16 cellular contexts compared by ENCODE assay signal in the genomic region with DNA sequence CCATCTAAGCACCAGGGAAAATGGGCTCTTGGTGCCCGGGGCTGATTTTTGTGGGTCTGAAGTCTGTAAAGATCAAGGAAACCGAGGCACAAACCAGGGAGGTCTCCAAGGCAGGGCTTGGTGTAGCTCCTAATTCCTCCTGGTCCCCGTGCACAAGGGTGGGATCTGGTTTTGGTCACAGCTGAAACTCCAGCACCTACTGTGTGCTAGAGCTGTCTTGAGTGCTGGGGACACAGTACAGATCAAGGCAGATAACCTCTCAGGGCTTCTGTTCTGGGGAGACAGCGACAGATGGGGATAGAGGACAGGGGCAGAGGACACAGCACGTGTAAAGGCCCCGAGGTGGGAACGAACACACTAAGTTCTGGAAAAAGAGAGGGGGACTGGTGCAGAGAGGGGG. TPM values are rescaled to one million over a fixed set of nuclear protein-coding genes. Genes with fewer than 3 reads are reported as not detected.
DNase-seq lines count a peak whose midpoint lies in the region; FAIRE-seq and TF ChIP-seq lines count a peak whose summit lies in the region.
"Had no signal": no experiment of that assay in that cellular context is flagged by ENCODE, and none has a peak within 500 bp of the region (broad histone marks: within the 10 kb centered on the region; RNA-seq: fewer than 3 reads in every experiment).

No MANE protein-coding gene starts in this region.

- H3K4me1 ChIP-seq in HEK293 (ENCODE audit: control insufficient read depth, insufficient read depth, low read length) (peaks cover 2% of the 10 kb centered on the region; the same call in 1 of the 2 replicates), H1 (replicated peaks in 1 of 4; ENCODE audit: control insufficient read depth in 3 of 4, insufficient read depth in 4 of 4, low read length in 3 of 4) (peaks cover 0 to 5% (median 3%) of the 10 kb centered on the region in 4 experiments; a peak in 4 of 7 replicates)

- no peak overlapping the region for H3K18ac ChIP-seq in H1 (ENCODE audit: extremely low read depth, low read length)

- H2BK20ac ChIP-seq in H1 (ENCODE audit: low read length) = no peak overlapping the region

- no peak for TF ChIP-seq RAD21 in H1 (IDR thresholded peaks at IDR 0.05 in 1 of 2, conservative IDR thresholded peaks at IDR 0.05 in 1 of 2; ENCODE audit: low read depth in 2 of 2, low read length in 2 of 2)

- H3K9me3 ChIP-seq in HEK293 (ENCODE audit: control insufficient read depth, insufficient read depth, low read depth, low read length) (no peaks in the 10 kb centered on the region), H1 (ENCODE audit: insufficient read depth in 2 of 2, low read depth in 1 of 2, low read length in 1 of 2) (no peaks in the 10 kb centered on the region)

- peak overlapping the region in 2 of 3 donors; percentile 40 to 53 for H3K27ac Mint-ChIP-seq in IgD-negative memory B cell
- H3K27ac Mint-ChIP-seq in activated T-helper 1 cell treated with anti-CD3 and anti-CD28 coated beads, Interleukin-12 subunit alpha, Interleukin-12 subunit beta, Interleukin-2, Interleukin-4 antibody, amounts not matched to agents 30 ng/mL and 10 ng/mL and 1 ng/mL, durations not matched to agents 14 hours and 24 hours and 36 hours = no peak overlapping the region
- H3K27ac Mint-ChIP-seq: CD4-positive, alpha-beta memory T cell had no signal

- no peak for TF ChIP-seq POLR2A in H1 (IDR thresholded peaks at IDR 0.05; ENCODE audit: control extremely low read depth in 1 of 2, low read depth in 2 of 2, low read length in 2 of 2)

- no peak overlapping the region for H3K4me3 ChIP-seq in HEK293 (ENCODE audit: low read depth, low read length)
- no peak overlapping the region for H3K4me3 ChIP-seq in H1 (ENCODE audit: extremely low read depth in 1 of 4, insufficient read depth in 2 of 4, low read depth in 3 of 4, low read length in 4 of 4)

- no peak overlapping the region for H2BK120ac ChIP-seq in H1 (replicated peaks; ENCODE audit: low read depth, low read length)

- H3K4me3 Mint-ChIP-seq in IgD-negative memory B cell = no peak overlapping the region
- H3K4me3 Mint-ChIP-seq in activated T-helper 1 cell treated with anti-CD3 and anti-CD28 coated beads, Interleukin-12 subunit alpha, Interleukin-12 subunit beta, Interleukin-2, Interleukin-4 antibody, amounts not matched to agents 30 ng/mL and 10 ng/mL and 1 ng/mL, durations not matched to agents 14 hours and 24 hours and 36 hours = no peak overlapping the region
- H3K4me3 Mint-ChIP-seq: CD4-positive, alpha-beta memory T cell had no signal

- H3K27me3 Mint-ChIP-seq in IgD-negative memory B cell = peaks cover 3% of the 10 kb centered on the region
- peaks cover 4% of the 10 kb centered on the region for H3K27me3 Mint-ChIP-seq in activated T-helper 1 cell treated with anti-CD3 and anti-CD28 coated beads, Interleukin-12 subunit alpha, Interleukin-12 subunit beta, Interleukin-2, Interleukin-4 antibody, amounts not matched to agents 30 ng/mL and 10 ng/mL and 1 ng/mL, durations not matched to agents 14 hours and 24 hours and 36 hours (ENCODE audit: insufficient read depth)

- H3K27ac ChIP-seq in HEK293 (ENCODE audit: extremely low read depth, low read depth, low read length) = no peak overlapping the region
- H3K27ac ChIP-seq in H1 (ENCODE audit: low read depth, low read length) = no peak overlapping the region

- H3K14ac ChIP-seq in H1 (ENCODE audit: insufficient read length) = no peak overlapping the region

- peaks cover 0 to 6% (median 0%) of the 10 kb centered on the region in 3 donors for H3K9me3 Mint-ChIP-seq in IgD-negative memory B cell
- no peaks in the 10 kb centered on the region for H3K9me3 Mint-ChIP-seq in activated T-helper 1 cell treated with anti-CD3 and anti-CD28 coated beads, Interleukin-12 subunit alpha, Interleukin-12 subunit beta, Interleukin-2, Interleukin-4 antibody, amounts not matched to agents 30 ng/mL and 10 ng/mL and 1 ng/mL, durations not matched to agents 14 hours and 24 hours and 36 hours

- peaks cover 0 to 2% (median 0%) of the 10 kb centered on the region in 3 donors for H3K4me1 Mint-ChIP-seq in IgD-negative memory B cell
- H3K4me1 Mint-ChIP-seq in activated T-helper 1 cell treated with anti-CD3 and anti-CD28 coated beads, Interleukin-12 subunit alpha, Interleukin-12 subunit beta, Interleukin-2, Interleukin-4 antibody, amounts not matched to agents 30 ng/mL and 10 ng/mL and 1 ng/mL, durations not matched to agents 14 hours and 24 hours and 36 hours (ENCODE audit: low read depth) = no peaks in the 10 kb centered on the region
- H3K4me1 Mint-ChIP-seq: CD4-positive, alpha-beta memory T cell had no signal

- H3K27me3 ChIP-seq in H1 (replicated peaks in 1 of 4; ENCODE audit: control insufficient read depth in 3 of 4, extremely low read depth in 1 of 4, insufficient read depth in 3 of 4, low read length in 3 of 4) = no peaks in the 10 kb centered on the region

- DNase-seq in H1 (ENCODE audit: low read depth in 1 of 2, low spot score in 2 of 2) (no peak), DMS53 treated with DMSO at 0.1 percent for 48 hours (lab: John Stamatoyannopoulos, UW; ENCODE audit: unreplicated experiment) (no peak), NCI-H345 treated with DMSO at 0.1 percent for 48 hours (lab: John Stamatoyannopoulos, UW; ENCODE audit: unreplicated experiment) (no peak)
- no peak for DNase-seq in activated T-helper 1 cell treated with anti-CD3 and anti-CD28 coated beads, Interleukin-12 subunit alpha, Interleukin-12 subunit beta, Interleukin-2, Interleukin-4 antibody, amounts not matched to agents 30 ng/mL and 10 ng/mL and 1 ng/mL, durations not matched to agents 14 hours and 24 hours and 36 hours (ENCODE audit: low spot score)
- DNase-seq: C1 segment of cervical spinal cord; Calu3; CD4-positive, alpha-beta memory T cell; COR-L47; DND-41; GOT3; H7; HCEC 1CT had no signal

- no peak overlapping the region for H4K5ac ChIP-seq in H1 (ENCODE audit: insufficient read length, low read depth, low read length)

- H2BK15ac ChIP-seq in H1 (ENCODE audit: low read length) = no peak overlapping the region

- no peak for TF ChIP-seq EP300 in H1 (IDR thresholded peaks at IDR 0.05; ENCODE audit: borderline replicate concordance in 1 of 2, low read depth in 2 of 2, low read length in 2 of 2)

- no peak overlapping the region for H3K23ac ChIP-seq in H1 (ENCODE audit: insufficient read length)

- H2AK5ac ChIP-seq in H1 (ENCODE audit: low read depth, low read length) = no peak overlapping the region

- H3K4ac ChIP-seq in H1 (replicated peaks; ENCODE audit: insufficient read length, low read depth, low read length) = no peak overlapping the region

- peak overlapping the region; percentile 54 for H4K91ac ChIP-seq in H1 (replicated peaks; ENCODE audit: insufficient read length, low read length)

- CTCF ChIA-PET in HEK293 (lab: Yijun Ruan, JAX) (no interaction called here), H1 (lab: Charles Lee; ENCODE audit: partially characterized antibody) (interaction anchor here (1.0 to 2.0 kb wide), 3 partner anchors 25 to 903 kb away, joined by 3 to 6 read pairs (median 6); a partner anchor contains a TSS)

- peaks cover 17% of the 10 kb centered on the region for H3K79me1 ChIP-seq in H1 (ENCODE audit: low read depth, low read length)

- H2AFZ ChIP-seq in H1 (ENCODE audit: low read length) = no peak overlapping the region

- H3K4me2 ChIP-seq in H1 (ENCODE audit: insufficient read depth in 1 of 2, low read depth in 2 of 2, low read length in 2 of 2) = no peak overlapping the region

- no peak overlapping the region for H3K9ac ChIP-seq in H1 (replicated peaks in 1 of 4; ENCODE audit: extremely low read depth in 1 of 4, low read depth in 3 of 4, low read length in 3 of 4)

- no peaks in the 10 kb centered on the region for H3K36me3 ChIP-seq in HEK293 (ENCODE audit: control insufficient read depth in 2 of 2, insufficient read depth in 1 of 2, low read length in 2 of 2)
- H3K36me3 ChIP-seq in H1 (ENCODE audit: control insufficient read depth in 2 of 4, insufficient read depth in 4 of 4, low read length in 3 of 4) = no peaks in the 10 kb centered on the region

- no peak overlapping the region for H3K56ac ChIP-seq in H1 (replicated peaks; ENCODE audit: insufficient read length, low read depth, low read length)

- H3K79me2 ChIP-seq in H1 (ENCODE audit: control insufficient read depth in 1 of 2, insufficient read depth in 2 of 2, low read length in 2 of 2) = peaks cover 0 to 48% of the 10 kb centered on the region in 2 experiments; a peak in 2 of 4 replicates

- no peak for TF ChIP-seq CTCF in HEK293 (tag by site-specific recombination; IDR thresholded peaks at IDR 0.05)
- TF ChIP-seq CTCF in H1 (IDR thresholded peaks at IDR 0.05; ENCODE audit: control extremely low read depth in 1 of 3, insufficient read depth in 1 of 3, low read depth in 1 of 3, low read length in 3 of 3) = no peak

- 92% methylated on average over 7 of the region's 7 CpGs; no CpG with 5 or more reads in 1 of the 2 experiments for WGBS in H1 (ENCODE audit: extremely low coverage in 1 of 2, insufficient coverage in 1 of 2, insufficient read length in 1 of 2, insufficient replicate concordance in 2 of 2, low coverage in 1 of 2, low lambda C conversion rate in 2 of 2, missing lambda C conversion rate in 1 of 2), 2 experiments

- POLR2A ChIA-PET in HEK293 (lab: Yijun Ruan, JAX) (interaction anchor here (1.2 kb wide), 1 partner anchor 10 kb away, joined by 6 read pairs; no protein-coding TSS in a partner anchor), H1 (lab: Charles Lee; ENCODE audit: partially characterized antibody) (interaction anchor here (0.6 to 1.5 kb wide), 3 partner anchors 35 to 1074 kb away, joined by 3 to 4 read pairs (median 3); no protein-coding TSS in a partner anchor)

- intact Hi-C loops in activated T-helper 1 cell treated with anti-CD3 and anti-CD28 coated beads, Interleukin-12 subunit alpha, Interleukin-12 subunit beta, Interleukin-2, Interleukin-4 antibody, amounts not matched to agents 30 ng/mL and 10 ng/mL and 1 ng/mL, durations not matched to agents 14 hours and 24 hours and 36 hours (cut with micrococcal nuclease) = no loop called here

- H2BK5ac ChIP-seq in H1 (ENCODE audit: low read depth, low read length) = no peak overlapping the region

- no peak for FAIRE-seq in H1 (lab: Jason Lieb, UNC)
- FAIRE-seq: G401.6, GM12892 had no signal

- no peaks in the 10 kb centered on the region for H3K36me3 Mint-ChIP-seq in IgD-negative memory B cell
- no peaks in the 10 kb centered on the region for H3K36me3 Mint-ChIP-seq in activated T-helper 1 cell treated with anti-CD3 and anti-CD28 coated beads, Interleukin-12 subunit alpha, Interleukin-12 subunit beta, Interleukin-2, Interleukin-4 antibody, amounts not matched to agents 30 ng/mL and 10 ng/mL and 1 ng/mL, durations not matched to agents 14 hours and 24 hours and 36 hours (ENCODE audit: low read depth)
- H3K36me3 Mint-ChIP-seq: CD4-positive, alpha-beta memory T cell had no signal

- H4K20me1 ChIP-seq in H1 (replicated peaks in 1 of 2; ENCODE audit: control insufficient read depth in 1 of 2, insufficient read depth in 2 of 2, low read length in 2 of 2) = peaks cover 5 to 23% of the 10 kb centered on the region in 2 experiments

- no peak overlapping the region for H2BK12ac ChIP-seq in H1 (ENCODE audit: low read depth, low read length)

- H3K23me2 ChIP-seq in H1 (ENCODE audit: low read depth, low read length) = no peaks in the 10 kb centered on the region

- H4K8ac ChIP-seq in H1 (ENCODE audit: extremely low read depth, insufficient read depth, low read length) = no peak overlapping the region; the same call in 1 of the 2 replicates

RNA-seq across cellular contexts. Expression of a gene that starts 37.4 kb away (rescaled TPM):
- polyA plus RNA-seq in IgD-negative memory B cell (0.86 TPM), H1 (2011; rRNA removed) (96.8 and 146 TPM in 2 replicates)
- total RNA-seq in H1 (2021; fragmentation: NEBNext Ultra II Directional; extraction: Animal tissue kit (Norgen Biotek cat#: 25700)) = 218 and 223 TPM in 2 replicates
- 87.7 TPM for polyA plus RNA-seq in H1 (2011; cell fraction: cytosol; rRNA removed)
- polyA plus RNA-seq in H1 (2011; cell fraction: nucleus; rRNA removed) = 278 TPM
- 73.0 to 132 TPM (median 116 TPM) in 4 replicates for polyA plus RNA-seq in H1 (2012, experiment 1 of 2)
- 60.0 TPM for polyA plus RNA-seq in H1 (2012, experiment 2 of 2)
- 124 TPM for polyA plus RNA-seq in H1 (2013, experiment 1 of 2)
- polyA plus RNA-seq in H1 (2013, experiment 2 of 2) = 122 TPM
- 192 and 241 TPM in 2 replicates for polyA minus RNA-seq in H1 (2011; rRNA and poly(A)+ RNA removed)
- 212 TPM for polyA minus RNA-seq in H1 (2011; cell fraction: cytosol; rRNA and poly(A)+ RNA removed)
- polyA minus RNA-seq in H1 (2011; cell fraction: nucleus; rRNA and poly(A)+ RNA removed) = 157 TPM
- 0.21 TPM in 1 of 2 replicates, not detected in the other for total RNA-seq in activated T-helper 1 cell treated with anti-CD3 and anti-CD28 coated beads, Interleukin-12 subunit alpha, Interleukin-12 subunit beta, Interleukin-2, Interleukin-4 antibody, amounts not matched to agents 30 ng/mL and 10 ng/mL and 1 ng/mL, durations not matched to agents 14 hours and 24 hours and 36 hours

Comparison
In these comparisons a context has a peak if more than half of its experiments do, and no peak if none do; other contexts are left out.
1. RNA of a gene that starts 37.4 kb away (total RNA-seq): 218 to 223 TPM in H1; 0.21 TPM in activated T-helper 1 cell treated with anti-CD3 and anti-CD28 coated beads, Interleukin-12 subunit alpha, Interleukin-12 subunit beta, Interleukin-2, Interleukin-4 antibody, amounts not matched to agents 30 ng/mL and 10 ng/mL and 1 ng/mL, durations not matched to agents 14 hours and 24 hours and 36 hours; every median in the first group is over 100 times any median in the second.